ENCODE assay signal across 18 cellular contexts in genomic region chr12:65868878-65869277, GRCh38. TPM values are rescaled to one million over a fixed set of nuclear protein-coding genes. Genes with fewer than 3 reads are reported as not detected.
"Had no signal": no experiment of that assay in that cellular context is flagged by ENCODE, and none has a peak within 500 bp of the region (broad histone marks: within the 10 kb centered on the region; RNA-seq: fewer than 3 reads in every experiment).

No MANE protein-coding gene starts in this region.

- H3K4me3 ChIP-seq: body of pancreas, sigmoid colon had no signal

- H3K9ac ChIP-seq: parathyroid adenoma had no signal

- ATAC-seq: activated CD8-positive, alpha-beta T cell treated with anti-CD3 and anti-CD28 coated beads for 36 hours; activated naive CD4-positive, alpha-beta T cell treated with anti-CD3 and anti-CD28 coated beads, Interleukin-2, amount 50 U/mL, for 72 hours; activated T-cell treated with anti-CD3 and anti-CD28 coated beads, Interleukin-2, amount 50 U/mL, for 4 hours; body of pancreas; effector memory CD8-positive, alpha-beta T cell; stimulated activated effector memory CD8-positive, alpha-beta T cell treated with anti-CD3 and anti-CD28 coated beads, Interleukin-12 subunit alpha, Interleukin-12 subunit beta, amount 100 ng/mL, for 72 hours had no signal

- H3K4me1 ChIP-seq: body of pancreas, parathyroid adenoma, sigmoid colon had no signal

- H3K27me3 ChIP-seq: body of pancreas, sigmoid colon had no signal

- DNase-seq: activated B cell treated with CpG ODN at 0.5 μM for 24 hours; activated CD4-positive, alpha-beta T cell treated with anti-CD3 and anti-CD28 coated beads for 48 hours; activated CD8-positive, alpha-beta T cell treated with anti-CD3 and anti-CD28 coated beads for 36 hours; activated effector memory CD4-positive, alpha-beta T cell treated with anti-CD3 and anti-CD28 coated beads, Interleukin-2, amount 50 U/mL, for 16 hours; activated T-cell treated with anti-CD3 and anti-CD28 coated beads, Interleukin-2, amount 50 U/mL, for 4 hours; body of pancreas; effector memory CD8-positive, alpha-beta T cell; foreskin melanocyte; head of caudate nucleus; immature natural killer cell; sigmoid colon; stimulated activated CD4-positive, alpha-beta T cell treated with anti-CD3 and anti-CD28 coated beads, Interleukin-12 subunit alpha, Interleukin-12 subunit beta, amount 100 ng/mL, for 4 hours; stimulated activated CD4-positive, alpha-beta T cell treated with anti-CD3 and anti-CD28 coated beads, Interleukin-2, amount 100 ng/mL, for 24 hours; T-helper 2 cell had no signal

- H2AFZ ChIP-seq: parathyroid adenoma had no signal

- H3K79me2 ChIP-seq: parathyroid adenoma had no signal

- H3K9me3 ChIP-seq: body of pancreas, sigmoid colon had no signal

- H3K36me3 ChIP-seq: sigmoid colon had no signal

- H3K27ac ChIP-seq: body of pancreas, parathyroid adenoma, sigmoid colon had no signal

RNA-seq across cellular contexts. Expression of gene HMGA2, which starts 44.6 kb away (rescaled TPM):
- total RNA-seq: activated B cell treated with CpG ODN at 0.5 μM for 24 hours; activated CD8-positive, alpha-beta T cell treated with anti-CD3 and anti-CD28 coated beads for 36 hours; ureter had no signal
